ENCODE assay signal across 8 cellular contexts in genomic region chr16:83807327-83807709, GRCh38. TPM values are rescaled to one million over a fixed set of nuclear protein-coding genes. Genes with fewer than 3 reads are reported as not detected.
DNase-seq lines count a peak whose midpoint lies in the region; ATAC-seq and TF ChIP-seq lines count a peak whose summit lies in the region.

No MANE protein-coding gene starts in this region.

- peaks cover 17% of the 10 kb centered on the region for H3K36me3 ChIP-seq in MG63

- DNase-seq in MG63 (no peak), epithelial cell of esophagus (ENCODE audit: low read depth) (no peak), progenitor cell of endocrine pancreas (ENCODE audit: low spot score, unreplicated experiment) (no peak), GM13976 (ENCODE audit: low spot score) (no peak), GM03348 (ENCODE audit: low spot score) (no peak), D341Med (ENCODE audit: low spot score) (no peak)

- H3K36me3 Mint-ChIP-seq in progenitor cell of endocrine pancreas (ENCODE audit: insufficient read depth), result peaks cover 9% of the 10 kb centered on the region

- H3K4me1 Mint-ChIP-seq in progenitor cell of endocrine pancreas (ENCODE audit: low read depth), result peaks cover 21% of the 10 kb centered on the region

- peak overlapping the region; percentile 95 for H3K4me3 Mint-ChIP-seq in progenitor cell of endocrine pancreas (ENCODE audit: low read depth)

- TF ChIP-seq CTCF in epithelial cell of esophagus (IDR thresholded peaks at IDR 0.05; ENCODE audit: insufficient read depth, low read depth, low read length, missing control alignments) (no peak), progenitor cell of endocrine pancreas (IDR thresholded peaks at IDR 0.05; ENCODE audit: unreplicated experiment) (no peak), GM13976 (IDR thresholded peaks at IDR 0.05; ENCODE audit: borderline replicate concordance, control extremely low read depth, extremely low read depth, insufficient read depth, missing control alignments) (no peak)

- H3K9me3 Mint-ChIP-seq in progenitor cell of endocrine pancreas (ENCODE audit: low read depth), result peaks cover 5% of the 10 kb centered on the region

- ATAC-seq in GM18511 (IDR thresholded peaks at IDR 0.05; ENCODE audit: unreplicated experiment) (peak; percentile 4), GM21619 (IDR thresholded peaks at IDR 0.05; ENCODE audit: unreplicated experiment) (no peak)

- no peaks in the 10 kb centered on the region for H3K27me3 ChIP-seq in MG63

- in situ Hi-C loops in GM13976 (cut with MboI; ENCODE audit: low sequenced_read_pairs, unreplicated experiment), result no loop called here

- H3K4me3 ChIP-seq in MG63 (peak overlapping the region; percentile 72), epithelial cell of esophagus (ENCODE audit: low read length) (peak overlapping the region; percentile 3)

- H3K27ac Mint-ChIP-seq in progenitor cell of endocrine pancreas, result no peak overlapping the region

- no peaks in the 10 kb centered on the region for H3K9me3 ChIP-seq in MG63

- peaks cover 8% of the 10 kb centered on the region for H3K27me3 Mint-ChIP-seq in progenitor cell of endocrine pancreas

RNA-seq across cellular contexts. Expression of gene HSBP1, which starts 0.5 kb away (rescaled TPM):
- total RNA-seq in MG63 (2014; rRNA removed; shearing (Covaris generic); ENCODE audit: low replicate concordance), result 32.8 and 110 TPM in 2 replicates
- 197 and 198 TPM in 2 replicates for total RNA-seq in progenitor cell of endocrine pancreas
